33 cellular contexts compared by ENCODE assay signal in genomic region chr20:38953630-38954340, GRCh38.
"Had no signal": no experiment of that assay in that cellular context is flagged by ENCODE, and none has a peak within 500 bp of the region (broad histone marks: within the 10 kb centered on the region; RNA-seq: fewer than 3 reads in every experiment).

No MANE protein-coding gene starts in this region.

- H3K36me3 ChIP-seq: adrenal gland, gastrocnemius medialis had no signal

- ATAC-seq: activated CD4-positive, CD25-positive, alpha-beta regulatory T cell treated with anti-CD3 and anti-CD28 coated beads, Interleukin-2, amount 50 U/mL, for 24 hours; activated CD8-positive, alpha-beta T cell treated with anti-CD3 and anti-CD28 coated beads for 36 hours; activated naive CD8-positive, alpha-beta T cell treated with anti-CD3 and anti-CD28 coated beads, Interleukin-2, amount 50 U/mL, for 24 hours; activated T-cell treated with anti-CD3 and anti-CD28 coated beads, Interleukin-2, amount 50 U/mL, for 4 hours; activated T-helper 17 cell treated with anti-CD3 and anti-CD28 coated beads, Interleukin-2, amount 50 U/mL, for 72 hours; body of pancreas; foreskin keratinocyte; gastrocnemius medialis; heart left ventricle had no signal

- H3K9me3 ChIP-seq: adrenal gland, body of pancreas, esophagus muscularis mucosa, gastrocnemius medialis, heart left ventricle had no signal

- H3K4me3 ChIP-seq: adrenal gland, body of pancreas, cardiac muscle cell, coronary artery, dorsolateral prefrontal cortex, esophagus muscularis mucosa, gastrocnemius medialis, heart left ventricle had no signal

- H3K9me3 Mint-ChIP-seq: activated B cell treated with CpG ODN at 0.5 μM for 24 hours; activated CD8-positive, alpha-beta T cell treated with anti-CD3 and anti-CD28 coated beads for 36 hours; activated naive CD4-positive, alpha-beta T cell treated with anti-CD3 and anti-CD28 coated beads, Interleukin-2, amount 50 U/mL, for 24 hours; activated naive CD8-positive, alpha-beta T cell treated with anti-CD3 and anti-CD28 coated beads for 36 hours; activated naive CD8-positive, alpha-beta T cell treated with anti-CD3 and anti-CD28 coated beads, Interleukin-2, amount 50 U/mL, for 24 hours; activated T-cell treated with anti-CD3 and anti-CD28 coated beads, Interleukin-2, amount 50 U/mL, for 4 hours; activated T-helper 17 cell treated with anti-CD3 and anti-CD28 coated beads, Interleukin-2, amount 50 U/mL, for 72 hours; dendritic cell treated with granulocyte-macrophage colony-stimulating factor and Interleukin-4, amounts not matched to agents 40 ng/mL and 50 ng/mL, for 4 days; endodermal cell had no signal

- DNase-seq: activated B cell treated with CpG ODN at 0.5 μM for 24 hours; activated CD4-positive, alpha-beta T cell treated with anti-CD3 and anti-CD28 coated beads for 48 hours; activated CD4-positive, alpha-beta T cell treated with anti-CD3 and anti-CD28 coated beads, Interleukin-2, amount 50 U/mL, for 1 hour; activated CD4-positive, alpha-beta T cell treated with anti-CD3 and anti-CD28 coated beads, Interleukin-2, amount 50 U/mL, for 48 hours; activated CD8-positive, alpha-beta memory T cell treated with anti-CD3 and anti-CD28 coated beads for 24 hours; activated CD8-positive, alpha-beta T cell treated with anti-CD3 and anti-CD28 coated beads for 36 hours; activated effector memory CD4-positive, alpha-beta T cell treated with Interleukin-2 at 50 U/mL for 16 hours; activated gamma-delta T cell treated with Interleukin-2 at 50 U/mL for 16 hours; activated naive CD4-positive, alpha-beta T cell treated with Interleukin-2 at 50 U/mL for 16 hours; activated naive CD8-positive, alpha-beta T cell treated with anti-CD3 and anti-CD28 coated beads for 36 hours; activated naive CD8-positive, alpha-beta T cell treated with anti-CD3 and anti-CD28 coated beads, Interleukin-2, amount 50 U/mL, for 24 hours; activated T-cell treated with anti-CD3 and anti-CD28 coated beads, Interleukin-2, amount 50 U/mL, for 4 hours; adrenal gland; amygdala; aorta; body of pancreas; central memory CD4-positive, alpha-beta T cell; dorsolateral prefrontal cortex; effector memory CD4-positive, alpha-beta T cell; endodermal cell; erythroblast; foreskin keratinocyte; gastrocnemius medialis; glutamatergic neuron; heart left ventricle; T-helper 2 cell had no signal

- H3K4me3 Mint-ChIP-seq: activated B cell treated with CpG ODN at 0.5 μM for 24 hours; activated CD8-positive, alpha-beta T cell treated with anti-CD3 and anti-CD28 coated beads for 36 hours; activated naive CD4-positive, alpha-beta T cell treated with anti-CD3 and anti-CD28 coated beads, Interleukin-2, amount 50 U/mL, for 24 hours; activated naive CD8-positive, alpha-beta T cell treated with anti-CD3 and anti-CD28 coated beads for 36 hours; activated naive CD8-positive, alpha-beta T cell treated with anti-CD3 and anti-CD28 coated beads, Interleukin-2, amount 50 U/mL, for 24 hours; activated T-cell treated with anti-CD3 and anti-CD28 coated beads, Interleukin-2, amount 50 U/mL, for 4 hours; activated T-helper 17 cell treated with anti-CD3 and anti-CD28 coated beads, Interleukin-2, amount 50 U/mL, for 72 hours; dendritic cell treated with granulocyte-macrophage colony-stimulating factor and Interleukin-4, amounts not matched to agents 40 ng/mL and 50 ng/mL, for 4 days; endodermal cell had no signal

- H3K27ac Mint-ChIP-seq: activated B cell treated with CpG ODN at 0.5 μM for 24 hours; activated CD8-positive, alpha-beta T cell treated with anti-CD3 and anti-CD28 coated beads for 36 hours; activated naive CD4-positive, alpha-beta T cell treated with anti-CD3 and anti-CD28 coated beads, Interleukin-2, amount 50 U/mL, for 24 hours; activated naive CD8-positive, alpha-beta T cell treated with anti-CD3 and anti-CD28 coated beads for 36 hours; activated naive CD8-positive, alpha-beta T cell treated with anti-CD3 and anti-CD28 coated beads, Interleukin-2, amount 50 U/mL, for 24 hours; activated T-helper 17 cell treated with anti-CD3 and anti-CD28 coated beads, Interleukin-2, amount 50 U/mL, for 72 hours; dendritic cell treated with granulocyte-macrophage colony-stimulating factor and Interleukin-4, amounts not matched to agents 40 ng/mL and 50 ng/mL, for 4 days; endodermal cell had no signal

- H3K27me3 Mint-ChIP-seq: activated B cell treated with CpG ODN at 0.5 μM for 24 hours; activated CD8-positive, alpha-beta T cell treated with anti-CD3 and anti-CD28 coated beads for 36 hours; activated naive CD4-positive, alpha-beta T cell treated with anti-CD3 and anti-CD28 coated beads, Interleukin-2, amount 50 U/mL, for 24 hours; activated naive CD8-positive, alpha-beta T cell treated with anti-CD3 and anti-CD28 coated beads for 36 hours; activated naive CD8-positive, alpha-beta T cell treated with anti-CD3 and anti-CD28 coated beads, Interleukin-2, amount 50 U/mL, for 24 hours; activated T-helper 17 cell treated with anti-CD3 and anti-CD28 coated beads, Interleukin-2, amount 50 U/mL, for 72 hours; dendritic cell treated with granulocyte-macrophage colony-stimulating factor and Interleukin-4, amounts not matched to agents 40 ng/mL and 50 ng/mL, for 4 days had no signal

- H3K4me1 Mint-ChIP-seq: activated B cell treated with CpG ODN at 0.5 μM for 24 hours; activated naive CD4-positive, alpha-beta T cell treated with anti-CD3 and anti-CD28 coated beads, Interleukin-2, amount 50 U/mL, for 24 hours; activated naive CD8-positive, alpha-beta T cell treated with anti-CD3 and anti-CD28 coated beads for 36 hours; activated naive CD8-positive, alpha-beta T cell treated with anti-CD3 and anti-CD28 coated beads, Interleukin-2, amount 50 U/mL, for 24 hours; activated T-helper 17 cell treated with anti-CD3 and anti-CD28 coated beads, Interleukin-2, amount 50 U/mL, for 72 hours; endodermal cell had no signal

- H3K36me3 Mint-ChIP-seq: activated naive CD4-positive, alpha-beta T cell treated with anti-CD3 and anti-CD28 coated beads, Interleukin-2, amount 50 U/mL, for 24 hours had no signal

- H3K4me1 ChIP-seq: adrenal gland, body of pancreas, esophagus muscularis mucosa, foreskin keratinocyte, gastrocnemius medialis, heart left ventricle had no signal
